In genomic region chr3:146896711-146897110, GRCh38 we compare ENCODE assay signal across 2 cellular contexts.
A peak's percentile ranks its signal among the peaks of the same experiment; 100 is the strongest.
TF ChIP-seq lines count a peak whose summit lies in the region.

No MANE protein-coding gene starts in this region.

TF ChIP-seq in HepG2, 621 proteins besides CTCF, POLR2A, EP300 and RAD21 (continued from another document):
- TF ChIP-seq, protein P1, sequence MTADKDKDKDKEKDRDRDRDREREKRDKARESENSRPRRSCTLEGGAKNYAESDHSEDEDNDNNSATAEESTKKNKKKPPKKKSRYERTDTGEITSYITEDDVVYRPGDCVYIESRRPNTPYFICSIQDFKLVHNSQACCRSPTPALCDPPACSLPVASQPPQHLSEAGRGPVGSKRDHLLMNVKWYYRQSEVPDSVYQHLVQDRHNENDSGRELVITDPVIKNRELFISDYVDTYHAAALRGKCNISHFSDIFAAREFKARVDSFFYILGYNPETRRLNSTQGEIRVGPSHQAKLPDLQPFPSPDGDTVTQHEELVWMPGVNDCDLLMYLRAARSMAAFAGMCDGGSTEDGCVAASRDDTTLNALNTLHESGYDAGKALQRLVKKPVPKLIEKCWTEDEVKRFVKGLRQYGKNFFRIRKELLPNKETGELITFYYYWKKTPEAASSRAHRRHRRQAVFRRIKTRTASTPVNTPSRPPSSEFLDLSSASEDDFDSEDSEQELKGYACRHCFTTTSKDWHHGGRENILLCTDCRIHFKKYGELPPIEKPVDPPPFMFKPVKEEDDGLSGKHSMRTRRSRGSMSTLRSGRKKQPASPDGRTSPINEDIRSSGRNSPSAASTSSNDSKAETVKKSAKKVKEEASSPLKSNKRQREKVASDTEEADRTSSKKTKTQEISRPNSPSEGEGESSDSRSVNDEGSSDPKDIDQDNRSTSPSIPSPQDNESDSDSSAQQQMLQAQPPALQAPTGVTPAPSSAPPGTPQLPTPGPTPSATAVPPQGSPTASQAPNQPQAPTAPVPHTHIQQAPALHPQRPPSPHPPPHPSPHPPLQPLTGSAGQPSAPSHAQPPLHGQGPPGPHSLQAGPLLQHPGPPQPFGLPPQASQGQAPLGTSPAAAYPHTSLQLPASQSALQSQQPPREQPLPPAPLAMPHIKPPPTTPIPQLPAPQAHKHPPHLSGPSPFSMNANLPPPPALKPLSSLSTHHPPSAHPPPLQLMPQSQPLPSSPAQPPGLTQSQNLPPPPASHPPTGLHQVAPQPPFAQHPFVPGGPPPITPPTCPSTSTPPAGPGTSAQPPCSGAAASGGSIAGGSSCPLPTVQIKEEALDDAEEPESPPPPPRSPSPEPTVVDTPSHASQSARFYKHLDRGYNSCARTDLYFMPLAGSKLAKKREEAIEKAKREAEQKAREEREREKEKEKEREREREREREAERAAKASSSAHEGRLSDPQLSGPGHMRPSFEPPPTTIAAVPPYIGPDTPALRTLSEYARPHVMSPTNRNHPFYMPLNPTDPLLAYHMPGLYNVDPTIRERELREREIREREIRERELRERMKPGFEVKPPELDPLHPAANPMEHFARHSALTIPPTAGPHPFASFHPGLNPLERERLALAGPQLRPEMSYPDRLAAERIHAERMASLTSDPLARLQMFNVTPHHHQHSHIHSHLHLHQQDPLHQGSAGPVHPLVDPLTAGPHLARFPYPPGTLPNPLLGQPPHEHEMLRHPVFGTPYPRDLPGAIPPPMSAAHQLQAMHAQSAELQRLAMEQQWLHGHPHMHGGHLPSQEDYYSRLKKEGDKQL (CRISPR knock-in tag; IDR thresholded peaks at IDR 0.05; ENCODE audit: low read depth), result no peak
- TF ChIP-seq, protein P2, sequence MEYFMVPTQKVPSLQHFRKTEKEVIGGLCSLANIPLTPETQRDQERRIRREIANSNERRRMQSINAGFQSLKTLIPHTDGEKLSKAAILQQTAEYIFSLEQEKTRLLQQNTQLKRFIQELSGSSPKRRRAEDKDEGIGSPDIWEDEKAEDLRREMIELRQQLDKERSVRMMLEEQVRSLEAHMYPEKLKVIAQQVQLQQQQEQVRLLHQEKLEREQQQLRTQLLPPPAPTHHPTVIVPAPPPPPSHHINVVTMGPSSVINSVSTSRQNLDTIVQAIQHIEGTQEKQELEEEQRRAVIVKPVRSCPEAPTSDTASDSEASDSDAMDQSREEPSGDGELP (IDR thresholded peaks at IDR 0.05; ENCODE audit: borderline replicate concordance, low read depth), result no peak
- TF ChIP-seq JUNB (CRISPR knock-in tag; IDR thresholded peaks at IDR 0.05; ENCODE audit: borderline replicate concordance) (no peak), ZNF660 (CRISPR knock-in tag; IDR thresholded peaks at IDR 0.05; ENCODE audit: borderline replicate concordance, low read depth) (no peak), ATF7 (IDR thresholded peaks at IDR 0.05) (peak; percentile 93), ATF7 (CRISPR knock-in tag; IDR thresholded peaks at IDR 0.05) (no peak)

TF ChIP-seq in SK-N-SH treated with all-trans-retinoic acid at 6 μM for 48 hours, 23 proteins besides CTCF, POLR2A, EP300 and RAD21 (continued from another document):
- TF ChIP-seq ZFP30 (CRISPR knock-in tag; IDR thresholded peaks at IDR 0.05) (no peak), ISL1 (CRISPR knock-in tag; IDR thresholded peaks at IDR 0.05) (no peak), ZC3H10 (CRISPR knock-in tag; IDR thresholded peaks at IDR 0.05) (no peak)
- TF ChIP-seq, protein P3, sequence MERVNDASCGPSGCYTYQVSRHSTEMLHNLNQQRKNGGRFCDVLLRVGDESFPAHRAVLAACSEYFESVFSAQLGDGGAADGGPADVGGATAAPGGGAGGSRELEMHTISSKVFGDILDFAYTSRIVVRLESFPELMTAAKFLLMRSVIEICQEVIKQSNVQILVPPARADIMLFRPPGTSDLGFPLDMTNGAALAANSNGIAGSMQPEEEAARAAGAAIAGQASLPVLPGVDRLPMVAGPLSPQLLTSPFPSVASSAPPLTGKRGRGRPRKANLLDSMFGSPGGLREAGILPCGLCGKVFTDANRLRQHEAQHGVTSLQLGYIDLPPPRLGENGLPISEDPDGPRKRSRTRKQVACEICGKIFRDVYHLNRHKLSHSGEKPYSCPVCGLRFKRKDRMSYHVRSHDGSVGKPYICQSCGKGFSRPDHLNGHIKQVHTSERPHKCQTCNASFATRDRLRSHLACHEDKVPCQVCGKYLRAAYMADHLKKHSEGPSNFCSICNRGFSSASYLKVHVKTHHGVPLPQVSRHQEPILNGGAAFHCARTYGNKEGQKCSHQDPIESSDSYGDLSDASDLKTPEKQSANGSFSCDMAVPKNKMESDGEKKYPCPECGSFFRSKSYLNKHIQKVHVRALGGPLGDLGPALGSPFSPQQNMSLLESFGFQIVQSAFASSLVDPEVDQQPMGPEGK (CRISPR knock-in tag; IDR thresholded peaks at IDR 0.05; ENCODE audit: borderline replicate concordance), result no peak
